ENCODE assay signal across 14 cellular contexts in genomic region chr1:233082778-233083550, GRCh38.
A peak's percentile ranks its signal among the peaks of the same experiment; 100 is the strongest.
DNase-seq lines count a peak whose midpoint lies in the region; ATAC-seq and TF ChIP-seq lines count a peak whose summit lies in the region.
"Had no signal": no experiment of that assay in that cellular context is flagged by ENCODE, and none has a peak within 500 bp of the region (broad histone marks: within the 10 kb centered on the region; RNA-seq: fewer than 3 reads in every experiment).

No MANE protein-coding gene starts in this region.

- H3K27ac ChIP-seq in PC-3 (ENCODE audit: low read length) (0 out of 2 replicates have a peak overlapping the region, but pooled peaks have one; percentile 7), spleen (no peak overlapping the region)
- H3K27ac ChIP-seq: upper lobe of left lung had no signal

- no peak overlapping the region for H3K9ac ChIP-seq in PC-3 (ENCODE audit: low read length)

- H3K4me3 ChIP-seq in PC-3 (ENCODE audit: low read length) (no peak overlapping the region), spleen (no peak overlapping the region)
- H3K4me3 ChIP-seq: upper lobe of left lung had no signal

- H3K4me1 ChIP-seq in PC-3 (ENCODE audit: insufficient read depth, low read length) (peaks cover 53% of the 10 kb centered on the region), spleen (peaks cover 4 to 26% (median 9%) of the 10 kb centered on the region in 6 donors)

- H4K20me1 ChIP-seq in PC-3 (ENCODE audit: low read length): no peaks in the 10 kb centered on the region

- no peaks in the 10 kb centered on the region for H3K36me3 ChIP-seq in PC-3 (ENCODE audit: low read depth, low read length)
- H3K36me3 ChIP-seq in spleen: no peaks in the 10 kb centered on the region
- H3K36me3 ChIP-seq: upper lobe of left lung had no signal

- no peak overlapping the region for H3K4me3 Mint-ChIP-seq in activated naive CD4-positive, alpha-beta T cell treated with anti-CD3 and anti-CD28 coated beads, Interleukin-2, amount 10 ng/mL, durations not matched to agents 7 days and 5 days

- CTCF ChIA-PET in PC-3 (lab: Charles Lee): no interaction called here
- CTCF ChIA-PET in activated naive CD4-positive, alpha-beta T cell treated with anti-CD3 and anti-CD28 coated beads, Interleukin-2, amount 10 ng/mL, durations not matched to agents 7 days and 5 days (lab: Charles Lee): no interaction called here

- H3K9me3 Mint-ChIP-seq in activated naive CD4-positive, alpha-beta T cell treated with anti-CD3 and anti-CD28 coated beads, Interleukin-2, amount 10 ng/mL, durations not matched to agents 7 days and 5 days: no peaks in the 10 kb centered on the region
- H3K9me3 Mint-ChIP-seq: activated T-helper 2 cell treated with anti-CD3 and anti-CD28 coated beads, Interferon-gamma antibody, Interleukin-2, Interleukin-4, amounts not matched to agents 10 μg/mL and 5 μg/mL and 100 μg/mL, durations not matched to agents 14 hours and 24 hours and 36 hours had no signal

- intact Hi-C loops in PC-3 (cut with micrococcal nuclease) (no loop called here), spleen (cut with DNase I; ENCODE audit: low total_unique reads) (no loop called here)

- WGBS in spleen, 5 donors: 72 to 83% (median 79%) methylated on average over 12 of the region's 12 CpGs

- ATAC-seq in GM21360 (IDR thresholded peaks at IDR 0.05; ENCODE audit: unreplicated experiment) (peak; percentile 89), HG03378 (IDR thresholded peaks at IDR 0.05; ENCODE audit: unreplicated experiment) (peak; percentile 74), PC-3 (no peak)
- ATAC-seq: left ventricle myocardium superior had no signal

- H2AFZ ChIP-seq in PC-3 (ENCODE audit: low read length): no peak overlapping the region

- no TSS peak for BruUV-seq in PC-3 (replicated peaks; lab: Mats Ljungman, UMichigan)

- H3K27me3 ChIP-seq in PC-3 (ENCODE audit: low read length): no peaks in the 10 kb centered on the region
- H3K27me3 ChIP-seq in spleen (replicated peaks in 1 of 7): no peaks in the 10 kb centered on the region
- H3K27me3 ChIP-seq: upper lobe of left lung had no signal

- H3K4me1 Mint-ChIP-seq in activated naive CD4-positive, alpha-beta T cell treated with anti-CD3 and anti-CD28 coated beads, Interleukin-2, amount 10 ng/mL, durations not matched to agents 7 days and 5 days: no peaks in the 10 kb centered on the region

- TF ChIP-seq POLR2A in spleen (IDR thresholded peaks at IDR 0.05): no peak

- no peaks in the 10 kb centered on the region for H3K9me2 ChIP-seq in PC-3 (replicated peaks; ENCODE audit: low read length)

- no peaks in the 10 kb centered on the region for H3K79me2 ChIP-seq in PC-3 (ENCODE audit: low read length)

- peak; percentile 95 for DNase-seq in DMS79 treated with DMSO at 0.1 percent for 48 hours (lab: John Stamatoyannopoulos, UW)
- DNase-seq in PC-3: no peak
- no peak for DNase-seq in DMS153 (lab: John Stamatoyannopoulos, UW)
- no peak for DNase-seq in spleen
- no peak for DNase-seq in activated naive CD4-positive, alpha-beta T cell treated with anti-CD3 and anti-CD28 coated beads, Interleukin-2, amount 10 ng/mL, durations not matched to agents 7 days and 5 days
- DNase-seq in stimulated activated CD4-positive, alpha-beta T cell treated with anti-CD3 and anti-CD28 coated beads, Interleukin-2, amount 100 ng/mL, for 48 hours: no peak
- DNase-seq: hippocampal formation, left ventricle myocardium superior, NCI-H446, Right ventricle myocardium superior, upper lobe of left lung had no signal

- H3K27me3 Mint-ChIP-seq in activated naive CD4-positive, alpha-beta T cell treated with anti-CD3 and anti-CD28 coated beads, Interleukin-2, amount 10 ng/mL, durations not matched to agents 7 days and 5 days: no peaks in the 10 kb centered on the region

- H3F3A ChIP-seq in PC-3 (ENCODE audit: low read length, unreplicated experiment): peaks cover 4% of the 10 kb centered on the region

- TF ChIP-seq CTCF in PC-3 (conservative IDR thresholded peaks at IDR 0.05; ENCODE audit: low read depth, low read length): no peak
- TF ChIP-seq CTCF in spleen (IDR thresholded peaks at IDR 0.05 in 8 of 11, conservative IDR thresholded peaks at IDR 0.05 in 3 of 11): no peak

- peaks cover 11% of the 10 kb centered on the region for H3K36me3 Mint-ChIP-seq in activated naive CD4-positive, alpha-beta T cell treated with anti-CD3 and anti-CD28 coated beads, Interleukin-2, amount 10 ng/mL, durations not matched to agents 7 days and 5 days

- POLR2A ChIA-PET in PC-3 (lab: Charles Lee; ENCODE audit: unreplicated experiment): no interaction called here

- no peak overlapping the region for H3K27ac Mint-ChIP-seq in activated naive CD4-positive, alpha-beta T cell treated with anti-CD3 and anti-CD28 coated beads, Interleukin-2, amount 10 ng/mL, durations not matched to agents 7 days and 5 days
- H3K27ac Mint-ChIP-seq: activated T-helper 2 cell treated with anti-CD3 and anti-CD28 coated beads, Interferon-gamma antibody, Interleukin-2, Interleukin-4, amounts not matched to agents 10 μg/mL and 5 μg/mL and 100 μg/mL, durations not matched to agents 14 hours and 24 hours and 36 hours had no signal

- H3K4me2 ChIP-seq in PC-3 (ENCODE audit: low read length): no peak overlapping the region

- H3K9me3 ChIP-seq in PC-3 (ENCODE audit: low read length): no peaks in the 10 kb centered on the region
- no peaks in the 10 kb centered on the region for H3K9me3 ChIP-seq in spleen
- H3K9me3 ChIP-seq: upper lobe of left lung had no signal
